Comparison of ENCODE assay signal across 25 cellular contexts in the genomic region with DNA sequence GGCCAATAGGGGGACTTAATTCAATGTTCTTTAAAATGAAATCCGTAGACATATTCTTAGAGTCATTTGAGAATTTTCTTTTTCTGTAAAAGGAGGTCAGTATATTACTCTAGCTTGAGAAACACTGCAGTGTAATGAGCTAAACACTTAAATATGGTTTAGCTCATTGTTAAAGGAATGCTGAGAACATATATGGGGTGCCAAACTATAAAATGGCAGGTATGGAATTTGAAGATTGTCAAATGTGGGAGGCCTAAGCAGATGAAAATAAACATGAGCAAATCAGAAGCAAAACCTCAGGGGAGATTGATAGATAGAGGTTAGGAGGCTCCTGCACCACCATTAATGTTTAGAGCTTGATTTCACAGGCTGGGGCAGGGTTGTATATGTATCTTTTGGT.
"Had no signal": no experiment of that assay in that cellular context is flagged by ENCODE, and none has a peak within 500 bp of the region (broad histone marks: within the 10 kb centered on the region; RNA-seq: fewer than 3 reads in every experiment).

No MANE protein-coding gene starts in this region.

- DNase-seq: activated CD4-positive, alpha-beta T cell treated with anti-CD3 and anti-CD28 coated beads for 48 hours; activated CD8-positive, alpha-beta memory T cell treated with anti-CD3 and anti-CD28 coated beads, Interleukin-2, amount 10 ng/mL, durations not matched to agents 7 days and 5 days; activated CD8-positive, alpha-beta T cell treated with anti-CD3 and anti-CD28 coated beads for 36 hours; activated T-cell treated with anti-CD3 and anti-CD28 coated beads for 4 hours; amygdala; caudate nucleus; heart right ventricle; kidney; lower lobe of right lung; naive thymus-derived CD4-positive, alpha-beta T cell; occipital lobe; posterior cingulate gyrus; spleen; stimulated activated CD4-positive, alpha-beta T cell treated with anti-CD3 and anti-CD28 coated beads, Interleukin-4, amount 100 ng/mL, for 1 hour; stimulated activated naive CD4-positive, alpha-beta T cell; T-helper 2 cell; testis had no signal

- H3K4me3 Mint-ChIP-seq: activated CD8-positive, alpha-beta memory T cell treated with anti-CD3 and anti-CD28 coated beads, Interleukin-2, amount 10 ng/mL, durations not matched to agents 7 days and 5 days; activated CD8-positive, alpha-beta T cell treated with anti-CD3 and anti-CD28 coated beads for 36 hours; activated T-helper 1 cell treated with anti-CD3 and anti-CD28 coated beads, Interleukin-12 subunit alpha, Interleukin-12 subunit beta, Interleukin-2, Interleukin-4 antibody, amounts not matched to agents 30 ng/mL and 10 ng/mL and 1 ng/mL, durations not matched to agents 14 hours and 24 hours and 36 hours; brain; naive thymus-derived CD4-positive, alpha-beta T cell; neural crest cell; type B pancreatic cell had no signal

- H3K27ac ChIP-seq: esophagus muscularis mucosa, heart right ventricle, lower lobe of right lung, spleen, testis, vagina had no signal

- H3K27ac Mint-ChIP-seq: activated CD8-positive, alpha-beta memory T cell treated with anti-CD3 and anti-CD28 coated beads, Interleukin-2, amount 10 ng/mL, durations not matched to agents 7 days and 5 days; activated CD8-positive, alpha-beta T cell treated with anti-CD3 and anti-CD28 coated beads for 36 hours; activated T-helper 1 cell treated with anti-CD3 and anti-CD28 coated beads, Interleukin-12 subunit alpha, Interleukin-12 subunit beta, Interleukin-2, Interleukin-4 antibody, amounts not matched to agents 30 ng/mL and 10 ng/mL and 1 ng/mL, durations not matched to agents 14 hours and 24 hours and 36 hours; brain; type B pancreatic cell had no signal

- ATAC-seq: activated CD8-positive, alpha-beta memory T cell treated with anti-CD3 and anti-CD28 coated beads, Interleukin-2, amount 10 ng/mL, durations not matched to agents 7 days and 5 days; activated CD8-positive, alpha-beta T cell treated with anti-CD3 and anti-CD28 coated beads for 36 hours; activated naive CD4-positive, alpha-beta T cell treated with anti-CD3 and anti-CD28 coated beads, Interleukin-2, amount 50 U/mL, for 72 hours; heart right ventricle; lower lobe of right lung; naive thymus-derived CD4-positive, alpha-beta T cell; sciatic nerve had no signal

- H3K9me3 ChIP-seq: esophagus muscularis mucosa, heart right ventricle, lower lobe of right lung, spleen, testis, vagina had no signal

- H3K9me3 Mint-ChIP-seq: activated CD8-positive, alpha-beta T cell treated with anti-CD3 and anti-CD28 coated beads for 36 hours; activated naive CD4-positive, alpha-beta T cell treated with anti-CD3 and anti-CD28 coated beads, Interleukin-2, amount 50 U/mL, for 72 hours; activated T-helper 1 cell treated with anti-CD3 and anti-CD28 coated beads, Interleukin-12 subunit alpha, Interleukin-12 subunit beta, Interleukin-2, Interleukin-4 antibody, amounts not matched to agents 30 ng/mL and 10 ng/mL and 1 ng/mL, durations not matched to agents 14 hours and 24 hours and 36 hours; brain; naive thymus-derived CD4-positive, alpha-beta T cell; neural crest cell; type B pancreatic cell had no signal

- H3K4me1 ChIP-seq: esophagus muscularis mucosa, heart right ventricle, lower lobe of right lung, spleen, testis, vagina had no signal

- H3K4me1 Mint-ChIP-seq: activated CD8-positive, alpha-beta memory T cell treated with anti-CD3 and anti-CD28 coated beads, Interleukin-2, amount 10 ng/mL, durations not matched to agents 7 days and 5 days; naive thymus-derived CD4-positive, alpha-beta T cell; neural crest cell had no signal

- H3K4me3 ChIP-seq: esophagus muscularis mucosa, heart right ventricle, lower lobe of right lung, spleen, testis, vagina had no signal

- H3K27me3 Mint-ChIP-seq: activated CD8-positive, alpha-beta memory T cell treated with anti-CD3 and anti-CD28 coated beads, Interleukin-2, amount 10 ng/mL, durations not matched to agents 7 days and 5 days; activated CD8-positive, alpha-beta T cell treated with anti-CD3 and anti-CD28 coated beads for 36 hours; brain; naive thymus-derived CD4-positive, alpha-beta T cell; type B pancreatic cell had no signal

- H3K27me3 ChIP-seq: esophagus muscularis mucosa, heart right ventricle, spleen, testis, vagina had no signal
